8 cellular contexts compared by ENCODE assay signal in genomic region chr13:109764474-109765292, GRCh38. TPM values are rescaled to one million over a fixed set of nuclear protein-coding genes. Genes with fewer than 3 reads are reported as not detected.
A peak's percentile ranks its signal among the peaks of the same experiment; 100 is the strongest.
DNase-seq lines count a peak whose midpoint lies in the region; ATAC-seq and TF ChIP-seq lines count a peak whose summit lies in the region.

No MANE protein-coding gene starts in this region.

- no peaks in the 10 kb centered on the region for H3K9me3 ChIP-seq in aorta (ENCODE audit: control insufficient read depth, low read length)

- no peaks in the 10 kb centered on the region for H3K27me3 ChIP-seq in foreskin keratinocyte
- no peaks in the 10 kb centered on the region for H3K27me3 ChIP-seq in aorta (ENCODE audit: control insufficient read depth in 1 of 2, insufficient read depth in 2 of 2, low read length in 1 of 2)

- H3K9me3 Mint-ChIP-seq in activated T-helper 1 cell treated with anti-CD3 and anti-CD28 coated beads, Interleukin-12 subunit alpha, Interleukin-12 subunit beta, Interleukin-2, Interleukin-4 antibody, amounts not matched to agents 30 ng/mL and 10 ng/mL and 1 ng/mL, durations not matched to agents 14 hours and 24 hours and 36 hours: no peaks in the 10 kb centered on the region

- peaks cover 2% of the 10 kb centered on the region for H3K27me3 Mint-ChIP-seq in activated T-helper 1 cell treated with anti-CD3 and anti-CD28 coated beads, Interleukin-12 subunit alpha, Interleukin-12 subunit beta, Interleukin-2, Interleukin-4 antibody, amounts not matched to agents 30 ng/mL and 10 ng/mL and 1 ng/mL, durations not matched to agents 14 hours and 24 hours and 36 hours (ENCODE audit: insufficient read depth)

- H3K36me3 ChIP-seq in aorta (ENCODE audit: control insufficient read depth in 1 of 2, insufficient read depth in 2 of 2, low read length in 1 of 2): peaks cover 0 to 1% of the 10 kb centered on the region in 2 donors

- peak; percentile 19 for DNase-seq in stimulated activated CD4-positive, alpha-beta T cell treated with anti-CD3 and anti-CD28 coated beads, Interleukin-15, amount 100 ng/mL, for 24 hours
- DNase-seq in stimulated activated CD4-positive, alpha-beta T cell treated with anti-CD3 and anti-CD28 coated beads, Interleukin-4, amount 100 ng/mL, for 4 hours: no peak
- DNase-seq in foreskin keratinocyte: peak; percentile 73 to 84
- DNase-seq in activated CD4-positive, CD25-positive, alpha-beta regulatory T cell treated with anti-CD3 and anti-CD28 coated beads, Interleukin-2, amount 50 U/mL, for 72 hours: no peak
- DNase-seq in germinal center (ENCODE audit: low spot score): no peak
- DNase-seq in activated T-helper 1 cell treated with anti-CD3 and anti-CD28 coated beads, Interleukin-12 subunit alpha, Interleukin-12 subunit beta, Interleukin-2, Interleukin-4 antibody, amounts not matched to agents 30 ng/mL and 10 ng/mL and 1 ng/mL, durations not matched to agents 14 hours and 24 hours and 36 hours (ENCODE audit: low spot score): no peak
- no peak for DNase-seq in aorta

- H3K27ac ChIP-seq in foreskin keratinocyte (no peak overlapping the region), aorta (ENCODE audit: low read depth in 1 of 2, low read length in 2 of 2) (no peak overlapping the region)

- 60 to 63% methylated on average over 10 of the region's 10 CpGs for whole genome bisulfite sequencing in aorta, 2 donors

- H3K4me3 ChIP-seq in WI38 (ENCODE audit: low read depth, low read length) (no peak overlapping the region), aorta (ENCODE audit: low read length in 2 of 2) (no peak overlapping the region)

- H3K4me1 Mint-ChIP-seq in activated T-helper 1 cell treated with anti-CD3 and anti-CD28 coated beads, Interleukin-12 subunit alpha, Interleukin-12 subunit beta, Interleukin-2, Interleukin-4 antibody, amounts not matched to agents 30 ng/mL and 10 ng/mL and 1 ng/mL, durations not matched to agents 14 hours and 24 hours and 36 hours (ENCODE audit: low read depth): peaks cover 16% of the 10 kb centered on the region

- H3K27ac Mint-ChIP-seq in activated T-helper 1 cell treated with anti-CD3 and anti-CD28 coated beads, Interleukin-12 subunit alpha, Interleukin-12 subunit beta, Interleukin-2, Interleukin-4 antibody, amounts not matched to agents 30 ng/mL and 10 ng/mL and 1 ng/mL, durations not matched to agents 14 hours and 24 hours and 36 hours: no peak overlapping the region

- peak; percentile 23; the same call in 1 of the 2 replicates for TF ChIP-seq CTCF in WI38 (IDR thresholded peaks at IDR 0.05; ENCODE audit: low read depth, low read length)
- peak; percentile 54 for TF ChIP-seq CTCF in foreskin keratinocyte (conservative IDR thresholded peaks at IDR 0.05)

- H3K4me3 Mint-ChIP-seq in activated T-helper 1 cell treated with anti-CD3 and anti-CD28 coated beads, Interleukin-12 subunit alpha, Interleukin-12 subunit beta, Interleukin-2, Interleukin-4 antibody, amounts not matched to agents 30 ng/mL and 10 ng/mL and 1 ng/mL, durations not matched to agents 14 hours and 24 hours and 36 hours: no peak overlapping the region

- intact Hi-C loops in activated T-helper 1 cell treated with anti-CD3 and anti-CD28 coated beads, Interleukin-12 subunit alpha, Interleukin-12 subunit beta, Interleukin-2, Interleukin-4 antibody, amounts not matched to agents 30 ng/mL and 10 ng/mL and 1 ng/mL, durations not matched to agents 14 hours and 24 hours and 36 hours (cut with micrococcal nuclease): no loop called here
- intact Hi-C loops in aorta (cut with DNase I): no loop called here

- peaks cover 29% of the 10 kb centered on the region for H3K4me1 ChIP-seq in foreskin keratinocyte
- H3K4me1 ChIP-seq in aorta (ENCODE audit: control insufficient read depth in 1 of 2, insufficient read depth in 2 of 2, low read length in 2 of 2): no peaks in the 10 kb centered on the region

- no peaks in the 10 kb centered on the region for H3K36me3 Mint-ChIP-seq in activated T-helper 1 cell treated with anti-CD3 and anti-CD28 coated beads, Interleukin-12 subunit alpha, Interleukin-12 subunit beta, Interleukin-2, Interleukin-4 antibody, amounts not matched to agents 30 ng/mL and 10 ng/mL and 1 ng/mL, durations not matched to agents 14 hours and 24 hours and 36 hours (ENCODE audit: low read depth)

- ATAC-seq in foreskin keratinocyte (peak; percentile 86), aorta (ENCODE audit: low FRiP score) (no peak)

RNA-seq across cellular contexts. Expression of gene IRS2, which starts 21.7 kb away (rescaled TPM):
- total RNA-seq in foreskin keratinocyte (4.3 and 4.5 TPM in 2 replicates), aorta (10 to 100 TPM; 15.8 to 31.2 TPM)
- polyA plus RNA-seq in foreskin keratinocyte (2.0 and 2.1 TPM in 2 replicates), aorta (1 to 10 TPM; 2.5 to 8.1 TPM)
- total RNA-seq in activated T-helper 1 cell treated with anti-CD3 and anti-CD28 coated beads, Interleukin-12 subunit alpha, Interleukin-12 subunit beta, Interleukin-2, Interleukin-4 antibody, amounts not matched to agents 30 ng/mL and 10 ng/mL and 1 ng/mL, durations not matched to agents 14 hours and 24 hours and 36 hours: 3.9 and 4.3 TPM in 2 replicates

Comparison
In these comparisons a context has a peak if more than half of its experiments do, and no peak if none do; other contexts are left out.
1. DNase-seq: peak in stimulated activated CD4-positive, alpha-beta T cell treated with anti-CD3 and anti-CD28 coated beads, Interleukin-15, amount 100 ng/mL, for 24 hours (single experiment) and foreskin keratinocyte (2 of 2); none in stimulated activated CD4-positive, alpha-beta T cell treated with anti-CD3 and anti-CD28 coated beads, Interleukin-4, amount 100 ng/mL, for 4 hours (0 of 2), activated CD4-positive, CD25-positive, alpha-beta regulatory T cell treated with anti-CD3 and anti-CD28 coated beads, Interleukin-2, amount 50 U/mL, for 72 hours (single experiment), germinal center (single experiment), activated T-helper 1 cell treated with anti-CD3 and anti-CD28 coated beads, Interleukin-12 subunit alpha, Interleukin-12 subunit beta, Interleukin-2, Interleukin-4 antibody, amounts not matched to agents 30 ng/mL and 10 ng/mL and 1 ng/mL, durations not matched to agents 14 hours and 24 hours and 36 hours (single experiment) and aorta (0 of 2).